12 cellular contexts compared by ENCODE assay signal in the genomic region with DNA sequence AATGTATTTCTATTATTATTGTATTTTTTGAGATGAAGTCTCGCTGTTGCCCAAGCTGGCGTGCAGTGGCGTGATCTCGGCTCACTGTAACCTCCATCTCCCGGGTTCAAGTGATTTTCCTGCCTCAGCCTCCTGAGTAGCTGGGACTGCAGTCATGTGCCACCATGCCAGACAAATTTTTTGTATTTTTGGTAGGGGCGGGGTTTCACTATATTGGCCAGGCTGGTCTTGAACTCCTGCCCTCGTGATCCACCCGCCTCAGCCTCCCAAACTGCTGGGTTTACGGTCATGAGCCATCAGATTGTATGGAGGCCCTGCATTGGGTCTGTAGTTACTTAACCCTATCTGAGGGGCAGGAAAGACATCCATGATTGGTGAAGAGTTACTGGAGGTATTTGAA. TPM values are rescaled to one million over a fixed set of nuclear protein-coding genes. Genes with fewer than 3 reads are reported as not detected.
"Had no signal": no experiment of that assay in that cellular context is flagged by ENCODE, and none has a peak within 500 bp of the region (broad histone marks: within the 10 kb centered on the region; RNA-seq: fewer than 3 reads in every experiment).

No MANE protein-coding gene starts in this region.

RNA-seq across cellular contexts. Expression of gene TPTE, which starts 23.0 kb away (rescaled TPM):
- total RNA-seq: stomach, subcutaneous adipose tissue, suprapubic skin, temporal lobe, thoracic aorta, tibial nerve, transverse colon, upper lobe of left lung, upper lobe of right lung, ureter, urinary bladder, vagina had no signal
